Comparison of ENCODE assay signal across 21 cellular contexts in the genomic region with DNA sequence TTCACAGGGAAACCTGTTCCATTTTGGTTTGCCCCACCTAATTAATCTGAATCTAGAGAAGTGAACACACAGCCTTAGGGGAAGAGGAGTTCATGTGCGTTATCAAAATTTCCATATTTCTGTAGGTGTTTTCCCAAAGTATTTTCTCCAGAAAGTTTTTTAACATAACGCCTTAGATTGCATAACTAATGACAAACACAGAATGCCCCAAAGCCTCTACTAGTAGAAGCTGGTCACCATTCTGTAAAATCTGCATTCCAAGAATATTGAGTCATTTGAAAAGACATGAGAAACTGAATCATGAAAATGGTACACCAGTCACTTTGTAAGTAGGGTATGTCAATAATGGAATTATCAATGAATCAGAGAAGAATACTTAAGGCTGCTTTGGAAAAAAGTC. TPM values are rescaled to one million over a fixed set of nuclear protein-coding genes. Genes with fewer than 3 reads are reported as not detected.
A peak's percentile ranks its signal among the peaks of the same experiment; 100 is the strongest.
DNase-seq lines count a peak whose midpoint lies in the region; ATAC-seq and TF ChIP-seq lines count a peak whose summit lies in the region.
"Had no signal": no experiment of that assay in that cellular context is flagged by ENCODE, and none has a peak within 500 bp of the region (broad histone marks: within the 10 kb centered on the region; RNA-seq: fewer than 3 reads in every experiment).

No MANE protein-coding gene starts in this region.

- no peak overlapping the region for H3K9ac ChIP-seq in mammary epithelial cell (ENCODE audit: insufficient read depth, low read length)

- H3K4me2 ChIP-seq in mammary epithelial cell (ENCODE audit: insufficient read depth, low read depth, low read length): peak overlapping the region; percentile 26
- H3K4me2 ChIP-seq: A549 had no signal

- no peaks in the 10 kb centered on the region for H3K79me2 ChIP-seq in mammary epithelial cell (ENCODE audit: insufficient read depth, low read length)

- CTCF ChIA-PET in mammary epithelial cell (lab: Charles Lee; ENCODE audit: low non-redundant PET): no interaction called here

- DNase-seq in AG08395 (ENCODE audit: low spot score): peak; percentile 32
- DNase-seq in HS-5 (ENCODE audit: low read depth): peak; percentile 36
- peak; percentile 88 for DNase-seq in mammary epithelial cell
- DNase-seq in iris pigment epithelial cell (ENCODE audit: low read depth): peak; percentile 71
- no peak for DNase-seq in NCI-H345 (lab: John Stamatoyannopoulos, UW)
- DNase-seq in effector CD4-positive, alpha-beta T cell: no peak
- no peak for DNase-seq in NCI-H774 (lab: John Stamatoyannopoulos, UW)
- DNase-seq: activated CD4-positive, alpha-beta T cell treated with anti-CD3 and anti-CD28 coated beads, Interleukin-2, amount 50 U/mL, for 4 hours; activated T-cell treated with anti-CD3 and anti-CD28 coated beads for 4 hours; CD8-positive, alpha-beta memory T cell; left cardiac atrium; MM.1S; NCI-H2029; Peyer's patch; retina; stimulated activated naive CD4-positive, alpha-beta T cell treated with Interleukin-2 at 50 U/mL for 16 hours; upper lobe of left lung had no signal

- H2AFZ ChIP-seq in mammary epithelial cell (ENCODE audit: low read depth, low read length): no peak overlapping the region

- no peaks in the 10 kb centered on the region for H3K36me3 ChIP-seq in mammary epithelial cell (ENCODE audit: insufficient read depth, low read length)
- H3K36me3 ChIP-seq: Peyer's patch, upper lobe of left lung had no signal

- H3K4me1 ChIP-seq in mammary epithelial cell (ENCODE audit: insufficient read depth, low read length): peaks cover 7% of the 10 kb centered on the region
- H3K4me1 ChIP-seq: A549, Peyer's patch, upper lobe of left lung had no signal

- in situ Hi-C loops in mammary epithelial cell (cut with MboI; ENCODE audit: low sequenced_read_pairs in 2 of 2): no loop called here

- dilution Hi-C loops in mammary epithelial cell (cut with HindIII; ENCODE audit: low sequenced_read_pairs): no loop called here

- ATAC-seq in GM18909 (IDR thresholded peaks at IDR 0.05; ENCODE audit: poor library complexity, unreplicated experiment): no peak
- ATAC-seq: A549, GM12878, left cardiac atrium had no signal

- H4K20me1 ChIP-seq in mammary epithelial cell (ENCODE audit: insufficient read depth, low read length): no peaks in the 10 kb centered on the region

- BruUV-seq in mammary epithelial cell (replicated peaks; lab: Mats Ljungman, UMichigan): no TSS peak

- WGBS in mammary epithelial cell (ENCODE audit: low coverage, missing lambda C conversion rate): 8% methylated on average over 2 of the region's 2 CpGs

- no peaks in the 10 kb centered on the region for H3K27me3 ChIP-seq in mammary epithelial cell (ENCODE audit: insufficient read depth, low read length)
- H3K27me3 ChIP-seq: Peyer's patch, upper lobe of left lung had no signal

- TF ChIP-seq CTCF in mammary epithelial cell (conservative IDR thresholded peaks at IDR 0.05 in 1 of 2, IDR thresholded peaks at IDR 0.05 in 1 of 2; ENCODE audit: extremely low read depth in 1 of 2, insufficient read depth in 1 of 2, low read depth in 1 of 2, low read length in 2 of 2): no peak

- H3K4me3 ChIP-seq in mammary epithelial cell (replicated peaks in 1 of 3; ENCODE audit: insufficient read depth in 1 of 3, low read depth in 2 of 3, low read length in 3 of 3): no peak overlapping the region
- H3K4me3 ChIP-seq: A549, GM12878, Peyer's patch, upper lobe of left lung had no signal

- H3K9me3 ChIP-seq in mammary epithelial cell (replicated peaks; ENCODE audit: insufficient read depth, low read length): no peaks in the 10 kb centered on the region
- H3K9me3 ChIP-seq: A549, Peyer's patch, upper lobe of left lung had no signal

- intact Hi-C loops in mammary epithelial cell (cut with micrococcal nuclease): loop anchor here (5.0 kb wide), 1 partner anchor 36 kb away; no protein-coding TSS in a partner anchor

- H3K27ac ChIP-seq in mammary epithelial cell (ENCODE audit: insufficient read depth, low read depth, low read length): peak overlapping the region; percentile 87
- H3K27ac ChIP-seq: A549, Peyer's patch, upper lobe of left lung had no signal

RNA-seq across cellular contexts. Expression of gene IL13RA2, which starts 41.1 kb away (rescaled TPM):
- total RNA-seq in mammary epithelial cell: 1 to 10 TPM in 1 of 2 donors, under 1 TPM in 1; 0.17 to 5.7 TPM
- 2.9 TPM for polyA plus RNA-seq in mammary epithelial cell
- polyA minus RNA-seq in mammary epithelial cell: not detected
- total RNA-seq: CD8-positive, alpha-beta memory T cell; GM12878; mononuclear cell; Peyer's patch had no signal
- polyA plus RNA-seq: A549; CD8-positive, alpha-beta memory T cell had no signal

Comparison
In these comparisons a context has a peak if more than half of its experiments do, and no peak if none do; other contexts are left out.
1. DNase-seq: peak in AG08395 (single experiment), HS-5 (single experiment), mammary epithelial cell (single experiment) and iris pigment epithelial cell (single experiment); none in NCI-H345 (single experiment), effector CD4-positive, alpha-beta T cell (single experiment) and NCI-H774 (single experiment).